ENCODE assay signal across 10 cellular contexts in the genomic region with DNA sequence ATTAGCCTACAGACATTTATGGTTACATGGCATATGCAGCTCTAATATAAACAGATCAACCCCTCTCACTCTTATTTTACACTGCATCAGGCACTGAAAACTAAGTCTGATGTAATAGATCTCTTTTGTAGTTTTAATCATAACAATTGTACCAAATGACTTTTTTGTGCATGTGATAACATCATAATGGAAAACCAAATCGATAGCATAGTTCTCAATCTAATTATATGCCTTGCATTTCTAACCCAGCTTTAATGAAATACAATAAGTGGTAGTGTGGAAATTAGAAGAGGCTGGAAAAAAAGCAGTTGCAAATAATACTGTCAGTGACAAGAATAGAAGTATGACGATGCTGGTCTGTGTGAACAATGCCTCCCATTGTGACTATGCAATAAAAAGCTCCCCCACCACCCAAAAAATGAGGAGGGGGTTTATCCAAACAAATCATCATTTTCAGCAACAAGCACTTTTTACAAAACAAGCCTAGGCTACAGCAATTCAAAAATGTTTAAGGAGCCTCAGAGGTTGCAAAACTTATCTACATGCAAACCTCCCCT.
"Had no signal": no experiment of that assay in that cellular context is flagged by ENCODE, and none has a peak within 500 bp of the region (broad histone marks: within the 10 kb centered on the region; RNA-seq: fewer than 3 reads in every experiment).

No MANE protein-coding gene starts in this region.

- H3K4me3 ChIP-seq: heart left ventricle, left lung, vagina had no signal

- H3K36me3 ChIP-seq: heart left ventricle, left lung, vagina had no signal

- DNase-seq: activated CD4-positive, alpha-beta T cell treated with anti-CD3 and anti-CD28 coated beads, Interleukin-2, amount 50 U/mL, for 4 hours; activated gamma-delta T cell treated with Interleukin-2 at 50 U/mL for 16 hours; heart left ventricle; left lung; nephron progenitor cell; occipital lobe; stimulated activated naive CD4-positive, alpha-beta T cell treated with Interleukin-2 at 50 U/mL for 16 hours; trophoblast cell had no signal

- H3K27ac ChIP-seq: heart left ventricle, left lung, vagina had no signal

- H3K9me3 ChIP-seq: vagina had no signal

- H3K4me1 ChIP-seq: heart left ventricle, left lung, vagina had no signal

- ATAC-seq: activated naive CD4-positive, alpha-beta T cell treated with anti-CD3 and anti-CD28 coated beads, Interleukin-2, amount 50 U/mL, for 72 hours; heart left ventricle; left lung had no signal

- H3K27me3 ChIP-seq: heart left ventricle, left lung, vagina had no signal
